Comparison of ENCODE assay signal across 19 cellular contexts in genomic region chr11:13134886-13135285, GRCh38.
DNase-seq lines count a peak whose midpoint lies in the region; ATAC-seq and TF ChIP-seq lines count a peak whose summit lies in the region.
"Had no signal": no experiment of that assay in that cellular context is flagged by ENCODE, and none has a peak within 500 bp of the region (broad histone marks: within the 10 kb centered on the region; RNA-seq: fewer than 3 reads in every experiment).

No MANE protein-coding gene starts in this region.

- TF ChIP-seq CTCF in progenitor cell of endocrine pancreas (IDR thresholded peaks at IDR 0.05; ENCODE audit: unreplicated experiment), result no peak

- no peak overlapping the region for H3K4me3 Mint-ChIP-seq in progenitor cell of endocrine pancreas (ENCODE audit: low read depth)
- H3K4me3 Mint-ChIP-seq: naive thymus-derived CD4-positive, alpha-beta T cell had no signal

- peaks cover 1% of the 10 kb centered on the region for H3K36me3 Mint-ChIP-seq in progenitor cell of endocrine pancreas (ENCODE audit: insufficient read depth)
- H3K36me3 Mint-ChIP-seq: naive thymus-derived CD4-positive, alpha-beta T cell had no signal

- H3K27me3 ChIP-seq in ectodermal cell (ENCODE audit: control insufficient read depth, insufficient read depth, low read length, poor library complexity, severe bottlenecking), result no peaks in the 10 kb centered on the region
- H3K27me3 ChIP-seq: ascending aorta, colonic mucosa, hepatocyte, Peyer's patch, testis had no signal

- no peaks in the 10 kb centered on the region for H3K36me3 ChIP-seq in ectodermal cell (ENCODE audit: control insufficient read depth, insufficient read depth, low read length)
- H3K36me3 ChIP-seq: ascending aorta, colonic mucosa, Peyer's patch had no signal

- 91 to 97% methylated on average over 2 of the region's 2 CpGs for WGBS in ectodermal cell, 2 experiments

- ATAC-seq in GM19467 (IDR thresholded peaks at IDR 0.05; ENCODE audit: unreplicated experiment), result no peak
- ATAC-seq: naive thymus-derived CD4-positive, alpha-beta T cell had no signal

- DNase-seq in NCI-H1436 (lab: John Stamatoyannopoulos, UW) (peak; percentile 31), NCI-H1436 treated with DMSO at 0.1 percent for 48 hours (lab: John Stamatoyannopoulos, UW) (no peak), NCI-H69 (lab: John Stamatoyannopoulos, UW) (peak; percentile 45), progenitor cell of endocrine pancreas (ENCODE audit: low spot score, unreplicated experiment) (no peak), KBM-7 (no peak), NOMO-1 treated with dmso at 0.1 percent for 144 hours (lab: John Stamatoyannopoulos, UW; ENCODE audit: unreplicated experiment) (no peak)
- DNase-seq: activated CD4-positive, alpha-beta T cell treated with anti-CD3 and anti-CD28 coated beads, Interleukin-2, amount 50 U/mL, for 4 hours; activated naive CD4-positive, alpha-beta T cell; colonic mucosa; DMS 273 treated with DMSO at 0.1 percent for 48 hours; naive thymus-derived CD4-positive, alpha-beta T cell; NCI-H1930; Peyer's patch; testis had no signal

- peak overlapping the region; percentile 70 for H3K27ac ChIP-seq in ectodermal cell (ENCODE audit: insufficient read depth, low read depth, low read length, poor library complexity, severe bottlenecking)
- H3K27ac ChIP-seq: ascending aorta, colonic mucosa, Peyer's patch, testis had no signal

- peaks cover 29% of the 10 kb centered on the region for H3K4me1 Mint-ChIP-seq in progenitor cell of endocrine pancreas (ENCODE audit: low read depth)
- H3K4me1 Mint-ChIP-seq: naive thymus-derived CD4-positive, alpha-beta T cell had no signal

- H3K27ac Mint-ChIP-seq in progenitor cell of endocrine pancreas, result peak overlapping the region; percentile 17
- H3K27ac Mint-ChIP-seq: naive thymus-derived CD4-positive, alpha-beta T cell had no signal

- no peaks in the 10 kb centered on the region for H3K27me3 Mint-ChIP-seq in progenitor cell of endocrine pancreas

- peaks cover 16% of the 10 kb centered on the region for H3K4me1 ChIP-seq in ectodermal cell (ENCODE audit: control insufficient read depth, insufficient read depth, low read length)
- H3K4me1 ChIP-seq: ascending aorta, testis had no signal

- H3K9me3 Mint-ChIP-seq in progenitor cell of endocrine pancreas (ENCODE audit: low read depth), result peaks cover 17% of the 10 kb centered on the region

- in situ Hi-C loops in KBM-7 (cut with MboI; ENCODE audit: low pct_unique_long_range_greater_than_20kb, low sequenced_read_pairs), result no loop called here

- H3K9me3 ChIP-seq in ectodermal cell (ENCODE audit: control insufficient read depth, low read length), result no peaks in the 10 kb centered on the region
- H3K9me3 ChIP-seq: ascending aorta, colonic mucosa, Peyer's patch, testis had no signal

- H3K4me3 ChIP-seq in ectodermal cell (ENCODE audit: insufficient read depth, low read depth, low read length), result no peak overlapping the region
- H3K4me3 ChIP-seq: ascending aorta, colonic mucosa, hepatocyte, lung, Peyer's patch, testis had no signal

Comparison
In these comparisons a context has a peak if more than half of its experiments do, and no peak if none do; other contexts are left out.
1. DNase-seq: peak in NCI-H1436 (single experiment) and NCI-H69 (single experiment); none in NCI-H1436 treated with DMSO at 0.1 percent for 48 hours (single experiment), progenitor cell of endocrine pancreas (single experiment), KBM-7 (single experiment) and NOMO-1 treated with dmso at 0.1 percent for 144 hours (single experiment).